Comparison of ENCODE assay signal across 18 cellular contexts in the genomic region with DNA sequence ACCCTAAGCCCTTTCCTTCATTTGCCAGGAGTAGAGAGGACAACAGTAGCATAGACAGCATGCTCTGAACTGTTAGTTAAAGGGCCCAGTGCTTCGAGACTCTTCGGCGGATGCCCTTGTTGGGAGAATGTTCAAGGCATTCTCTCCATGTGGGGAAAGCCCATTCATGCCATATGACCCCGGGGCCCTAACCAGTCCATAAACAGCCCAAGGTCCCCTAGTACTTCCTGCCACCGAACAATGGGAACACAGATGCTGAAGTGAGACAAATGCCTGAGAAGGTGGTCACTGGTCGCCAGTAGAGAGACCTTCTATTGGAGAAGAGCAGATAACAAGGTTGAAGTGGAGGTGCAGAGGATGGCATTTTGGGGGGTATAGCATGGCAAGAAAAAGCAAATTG.
A peak's percentile ranks its signal among the peaks of the same experiment; 100 is the strongest.
DNase-seq lines count a peak whose midpoint lies in the region; ATAC-seq and TF ChIP-seq lines count a peak whose summit lies in the region.
"Had no signal": no experiment of that assay in that cellular context is flagged by ENCODE, and none has a peak within 500 bp of the region (broad histone marks: within the 10 kb centered on the region; RNA-seq: fewer than 3 reads in every experiment).

No MANE protein-coding gene starts in this region.

- intact Hi-C loops in PC-9 (cut with micrococcal nuclease; ENCODE audit: unreplicated experiment) = no loop called here

- H3K9me3 ChIP-seq in CD8-positive, alpha-beta memory T cell (ENCODE audit: low read length) = no peaks in the 10 kb centered on the region
- H3K9me3 ChIP-seq in PC-9 (ENCODE audit: insufficient read depth, low read depth) = no peaks in the 10 kb centered on the region
- H3K9me3 ChIP-seq: BLaER1 treated with 17β-estradiol and CSF1 and Interleukin-3, amounts not matched to agents 10 nM and 100 nM had no signal

- no peaks in the 10 kb centered on the region for H3K79me2 ChIP-seq in PC-9 (ENCODE audit: low read depth)

- no peak overlapping the region for H3K4me3 Mint-ChIP-seq in T-helper 1 cell treated with Interleukin-12 subunit alpha and Interleukin-12 subunit beta and Interleukin-4 antibody, amounts not matched to agents 30 μg/mL and 1 μg/mL, for 36 hours
- peak overlapping the region in 1 of 7 donors; percentile 2 for H3K4me3 Mint-ChIP-seq in CD8-positive, alpha-beta memory T cell
- no peak overlapping the region for H3K4me3 Mint-ChIP-seq in effector memory CD8-positive, alpha-beta T cell
- peak overlapping the region; percentile 4 for H3K4me3 Mint-ChIP-seq in neural crest cell

- CTCF ChIA-PET in CD8-positive, alpha-beta memory T cell (lab: Charles Lee) = interaction anchor here (1.2 to 1.7 kb wide), 3 partner anchors 21 to 63 kb away, joined by 3 to 5 read pairs (median 3); no protein-coding TSS in a partner anchor
- CTCF ChIA-PET in PC-9 (lab: Charles Lee) = interaction anchor here (0.6 kb wide), 1 partner anchor 1002 kb away, joined by 5 read pairs; no protein-coding TSS in a partner anchor

- no peaks in the 10 kb centered on the region for H3K9me2 ChIP-seq in PC-9 (ENCODE audit: insufficient read depth)

- no peak overlapping the region for H2AFZ ChIP-seq in PC-9

- peaks cover 44% of the 10 kb centered on the region for H3K4me1 ChIP-seq in CD8-positive, alpha-beta memory T cell (ENCODE audit: insufficient read depth, low read length)
- no peaks in the 10 kb centered on the region for H3K4me1 ChIP-seq in PC-9 (replicated peaks; ENCODE audit: insufficient read depth)

- DNase-seq in T-helper 1 cell (no peak), neural crest cell (ENCODE audit: low read depth, low spot score) (no peak), PC-9 (no peak), NCI-H226 (no peak)
- DNase-seq in CD8-positive, alpha-beta memory T cell = no peak
- no peak for DNase-seq in effector memory CD8-positive, alpha-beta T cell
- DNase-seq: Calu3, DND-41, GDM1, MV-4-11, NCI-H1436, NCI-H2081, NCI-H524, SHP77 treated with DMSO at 0.1 percent for 48 hours had no signal

- H3K9me3 Mint-ChIP-seq in T-helper 1 cell treated with Interleukin-12 subunit alpha and Interleukin-12 subunit beta and Interleukin-4 antibody, amounts not matched to agents 30 μg/mL and 1 μg/mL, for 36 hours = no peaks in the 10 kb centered on the region
- no peaks in the 10 kb centered on the region for H3K9me3 Mint-ChIP-seq in CD8-positive, alpha-beta memory T cell
- H3K9me3 Mint-ChIP-seq in effector memory CD8-positive, alpha-beta T cell = no peaks in the 10 kb centered on the region
- no peaks in the 10 kb centered on the region for H3K9me3 Mint-ChIP-seq in neural crest cell

- ATAC-seq in effector memory CD8-positive, alpha-beta T cell (replicated peaks) = no peak
- no peak for ATAC-seq in esophagus mucosa

- no peak overlapping the region for H3K4me2 ChIP-seq in PC-9
- H3K4me2 ChIP-seq: BLaER1 treated with 17β-estradiol and CSF1 and Interleukin-3, amounts not matched to agents 10 nM and 100 nM had no signal

- TF ChIP-seq CTCF in neural crest cell (conservative IDR thresholded peaks at IDR 0.05) = no peak
- no peak for TF ChIP-seq CTCF in PC-9 (conservative IDR thresholded peaks at IDR 0.05)

- no peak overlapping the region for H3K4me3 ChIP-seq in CD8-positive, alpha-beta memory T cell (ENCODE audit: low read length)
- no peak overlapping the region for H3K4me3 ChIP-seq in PC-9
- H3K4me3 ChIP-seq: BLaER1 treated with 17β-estradiol and CSF1 and Interleukin-3, amounts not matched to agents 10 nM and 100 nM had no signal

- H3K27me3 Mint-ChIP-seq in T-helper 1 cell treated with Interleukin-12 subunit alpha and Interleukin-12 subunit beta and Interleukin-4 antibody, amounts not matched to agents 30 μg/mL and 1 μg/mL, for 36 hours (ENCODE audit: low read depth) = no peaks in the 10 kb centered on the region
- peaks cover 0 to 1% of the 10 kb centered on the region in 2 donors for H3K27me3 Mint-ChIP-seq in CD8-positive, alpha-beta memory T cell
- no peaks in the 10 kb centered on the region for H3K27me3 Mint-ChIP-seq in effector memory CD8-positive, alpha-beta T cell
- peaks cover 11% of the 10 kb centered on the region for H3K27me3 Mint-ChIP-seq in neural crest cell (ENCODE audit: low read depth)

- no peaks in the 10 kb centered on the region for H3F3A ChIP-seq in PC-9 (ENCODE audit: insufficient read depth, low read depth)

- H4K20me1 ChIP-seq in PC-9 (ENCODE audit: insufficient read depth) = no peaks in the 10 kb centered on the region

- POLR2A ChIA-PET in CD8-positive, alpha-beta memory T cell (lab: Charles Lee) = no interaction called here
- POLR2A ChIA-PET in PC-9 (lab: Charles Lee; ENCODE audit: unreplicated experiment) = no interaction called here

- H3K27me3 ChIP-seq in CD8-positive, alpha-beta memory T cell (ENCODE audit: insufficient read depth, low read length, poor library complexity, severe bottlenecking) = no peaks in the 10 kb centered on the region
- peaks cover 21% of the 10 kb centered on the region; the same call in 1 of the 2 replicates for H3K27me3 ChIP-seq in PC-9 (ENCODE audit: insufficient read depth, low read depth)
- H3K27me3 ChIP-seq: BLaER1 treated with 17β-estradiol and CSF1 and Interleukin-3, amounts not matched to agents 10 nM and 100 nM had no signal

- H3K36me3 ChIP-seq in CD8-positive, alpha-beta memory T cell (ENCODE audit: insufficient read depth, low read length) = peaks cover 70% of the 10 kb centered on the region
- H3K36me3 ChIP-seq in PC-9 (ENCODE audit: low read depth) = no peaks in the 10 kb centered on the region

- peaks cover 44% of the 10 kb centered on the region for H3K4me1 Mint-ChIP-seq in T-helper 1 cell treated with Interleukin-12 subunit alpha and Interleukin-12 subunit beta and Interleukin-4 antibody, amounts not matched to agents 30 μg/mL and 1 μg/mL, for 36 hours (ENCODE audit: low read depth)
- peaks cover 72 to 86% (median 72%) of the 10 kb centered on the region in 3 donors for H3K4me1 Mint-ChIP-seq in CD8-positive, alpha-beta memory T cell
- peaks cover 63 to 71% of the 10 kb centered on the region in 2 donors for H3K4me1 Mint-ChIP-seq in effector memory CD8-positive, alpha-beta T cell (ENCODE audit: low read depth in 2 of 2)
- peaks cover 39% of the 10 kb centered on the region for H3K4me1 Mint-ChIP-seq in neural crest cell

- H3K27ac ChIP-seq in CD8-positive, alpha-beta memory T cell (ENCODE audit: low read depth, low read length) = no peak overlapping the region
- H3K27ac ChIP-seq in PC-9 = no peak overlapping the region
- H3K27ac ChIP-seq: 22Rv1; BLaER1 treated with 17β-estradiol and CSF1 and Interleukin-3, amounts not matched to agents 10 nM and 100 nM had no signal

- no TSS peak for BruUV-seq in PC-9 (replicated peaks; lab: Mats Ljungman, UMichigan)

- peak overlapping the region; percentile 2 for H3K27ac Mint-ChIP-seq in T-helper 1 cell treated with Interleukin-12 subunit alpha and Interleukin-12 subunit beta and Interleukin-4 antibody, amounts not matched to agents 30 μg/mL and 1 μg/mL, for 36 hours
- peak overlapping the region; percentile 5 to 96 (median 76) for H3K27ac Mint-ChIP-seq in CD8-positive, alpha-beta memory T cell
- H3K27ac Mint-ChIP-seq in effector memory CD8-positive, alpha-beta T cell = peak overlapping the region; percentile 84 to 95
- H3K27ac Mint-ChIP-seq in neural crest cell (ENCODE audit: unreplicated experiment) = no peak overlapping the region

- peaks cover 65% of the 10 kb centered on the region for H3K36me3 Mint-ChIP-seq in T-helper 1 cell treated with Interleukin-12 subunit alpha and Interleukin-12 subunit beta and Interleukin-4 antibody, amounts not matched to agents 30 μg/mL and 1 μg/mL, for 36 hours (ENCODE audit: low read depth)
- H3K36me3 Mint-ChIP-seq in CD8-positive, alpha-beta memory T cell = peaks cover 7 to 97% (median 29%) of the 10 kb centered on the region in 3 donors
- peaks cover 83% of the 10 kb centered on the region for H3K36me3 Mint-ChIP-seq in effector memory CD8-positive, alpha-beta T cell (ENCODE audit: insufficient read depth)
- no peaks in the 10 kb centered on the region for H3K36me3 Mint-ChIP-seq in neural crest cell (ENCODE audit: low read depth)
